In genomic region chr9:106286249-106286648, GRCh38 we compare ENCODE assay signal across 9 cellular contexts.
DNase-seq lines count a peak whose midpoint lies in the region; ATAC-seq and TF ChIP-seq lines count a peak whose summit lies in the region.
"Had no signal": no experiment of that assay in that cellular context is flagged by ENCODE, and none has a peak within 500 bp of the region (broad histone marks: within the 10 kb centered on the region; RNA-seq: fewer than 3 reads in every experiment).

No MANE protein-coding gene starts in this region.

- intact Hi-C loops in CD4-positive, alpha-beta T cell (cut with DNase I, micrococcal nuclease): no loop called here

- no peaks in the 10 kb centered on the region for H3K9me3 ChIP-seq in CD4-positive, alpha-beta T cell (ENCODE audit: control insufficient read depth, low read length)

- no peaks in the 10 kb centered on the region for H3K36me3 Mint-ChIP-seq in CD4-positive, alpha-beta T cell (ENCODE audit: low read depth)

- H3K9me3 Mint-ChIP-seq in CD4-positive, alpha-beta T cell: peaks cover 4% of the 10 kb centered on the region

- no peaks in the 10 kb centered on the region for H3K27me3 ChIP-seq in CD4-positive, alpha-beta T cell (ENCODE audit: control insufficient read depth, insufficient read depth, low read length)

- POLR2A ChIA-PET in CD4-positive, alpha-beta T cell (lab: Charles Lee): no interaction called here

- no peaks in the 10 kb centered on the region for H3K27me3 Mint-ChIP-seq in CD4-positive, alpha-beta T cell

- ATAC-seq in CD4-positive, alpha-beta T cell (ENCODE audit: poor library complexity): no peak

- DNase-seq in A172 (ENCODE audit: low spot score) (peak; percentile 6), GM20000 (ENCODE audit: low spot score) (peak; percentile 8), OCI-M1 (lab: John Stamatoyannopoulos, UW) (peak; percentile 52), hippocampal formation (lab: John Stamatoyannopoulos, UW) (peak; percentile 25 to 66), activated gamma-delta T cell (lab: John Stamatoyannopoulos, UW) (no peak), RPMI8226 (no peak), NCI-H2107 treated with DMSO at 0.1 percent for 48 hours (lab: John Stamatoyannopoulos, UW; ENCODE audit: unreplicated experiment) (no peak)
- DNase-seq in CD4-positive, alpha-beta T cell: no peak
- DNase-seq: DND-41 had no signal

- CTCF ChIA-PET in CD4-positive, alpha-beta T cell (lab: Charles Lee): interaction anchor here (0.6 kb wide), 1 partner anchor 32 kb away, joined by 3 read pairs; no protein-coding TSS in a partner anchor

- no peak for TF ChIP-seq CTCF in GM20000 (IDR thresholded peaks at IDR 0.05; ENCODE audit: extremely low read depth, missing control alignments)
- TF ChIP-seq CTCF in CD4-positive, alpha-beta T cell (IDR thresholded peaks at IDR 0.05): no peak

- no peak overlapping the region for H3K4me3 Mint-ChIP-seq in CD4-positive, alpha-beta T cell

- H3K4me1 Mint-ChIP-seq in CD4-positive, alpha-beta T cell (ENCODE audit: low read depth): no peaks in the 10 kb centered on the region

- no peak overlapping the region for H3K27ac Mint-ChIP-seq in CD4-positive, alpha-beta T cell

- no peak overlapping the region for H3K27ac ChIP-seq in CD4-positive, alpha-beta T cell (ENCODE audit: low read depth, low read length)

Comparison
In these comparisons a context has a peak if more than half of its experiments do, and no peak if none do; other contexts are left out.
1. DNase-seq: peak in A172 (single experiment), GM20000 (single experiment), OCI-M1 (single experiment) and hippocampal formation (2 of 2); none in activated gamma-delta T cell (single experiment), RPMI8226 (single experiment), CD4-positive, alpha-beta T cell (0 of 10) and NCI-H2107 treated with DMSO at 0.1 percent for 48 hours (single experiment).